ENCODE assay signal across 21 cellular contexts in genomic region chr1:72064301-72064700, GRCh38.
"Had no signal": no experiment of that assay in that cellular context is flagged by ENCODE, and none has a peak within 500 bp of the region (broad histone marks: within the 10 kb centered on the region; RNA-seq: fewer than 3 reads in every experiment).

No MANE protein-coding gene starts in this region.

- H3K27ac ChIP-seq: skin epidermis, suprapubic skin, uterus had no signal

- H3K27me3 Mint-ChIP-seq: activated CD4-positive, alpha-beta T cell treated with anti-CD3 and anti-CD28 coated beads for 36 hours; progenitor cell of endocrine pancreas; stimulated activated naive CD8-positive, alpha-beta T cell treated with anti-CD3 and anti-CD28 coated beads, Interleukin-15, amount 100 ng/mL, for 72 hours had no signal

- H3K9me3 Mint-ChIP-seq: activated T-helper 1 cell treated with anti-CD3 and anti-CD28 coated beads, Interleukin-12 subunit alpha, Interleukin-12 subunit beta, Interleukin-2, Interleukin-4 antibody, amounts not matched to agents 30 ng/mL and 10 ng/mL and 1 ng/mL, durations not matched to agents 14 hours and 24 hours and 36 hours; nephron progenitor cell; stimulated activated naive CD8-positive, alpha-beta T cell treated with anti-CD3 and anti-CD28 coated beads, Interleukin-15, amount 100 ng/mL, for 72 hours; T-helper 2 cell treated with Interferon-gamma antibody and Interleukin-4, amounts not matched to agents 5 μg/mL and 100 μg/mL, for 36 hours; WTC11 had no signal

- H3K9me3 ChIP-seq: suprapubic skin, transverse colon, uterus had no signal

- H3K4me1 Mint-ChIP-seq: activated CD4-positive, alpha-beta T cell treated with anti-CD3 and anti-CD28 coated beads for 36 hours; nephron progenitor cell; stimulated activated naive CD8-positive, alpha-beta T cell treated with anti-CD3 and anti-CD28 coated beads, Interleukin-15, amount 100 ng/mL, for 72 hours had no signal

- H3K27ac Mint-ChIP-seq: activated CD4-positive, alpha-beta T cell treated with anti-CD3 and anti-CD28 coated beads for 36 hours; activated naive CD4-positive, alpha-beta T cell treated with anti-CD3 and anti-CD28 coated beads, Interleukin-2, amount 50 U/mL, for 72 hours; activated T-helper 1 cell treated with anti-CD3 and anti-CD28 coated beads, Interleukin-12 subunit alpha, Interleukin-12 subunit beta, Interleukin-2, Interleukin-4 antibody, amounts not matched to agents 30 ng/mL and 10 ng/mL and 1 ng/mL, durations not matched to agents 14 hours and 24 hours and 36 hours; nephron progenitor cell; progenitor cell of endocrine pancreas; stimulated activated naive CD8-positive, alpha-beta T cell treated with anti-CD3 and anti-CD28 coated beads, Interleukin-15, amount 100 ng/mL, for 72 hours; T-helper 2 cell treated with Interferon-gamma antibody and Interleukin-4, amounts not matched to agents 5 μg/mL and 100 μg/mL, for 36 hours; WTC11 had no signal

- H3K27me3 ChIP-seq: suprapubic skin, transverse colon, uterus had no signal

- ATAC-seq: activated CD4-positive, alpha-beta T cell treated with anti-CD3 and anti-CD28 coated beads for 36 hours; activated naive CD4-positive, alpha-beta T cell treated with anti-CD3 and anti-CD28 coated beads, Interleukin-2, amount 50 U/mL, for 72 hours; stimulated activated naive CD8-positive, alpha-beta T cell treated with anti-CD3 and anti-CD28 coated beads, Interleukin-15, amount 100 ng/mL, for 72 hours; WTC11 had no signal

- H3K36me3 Mint-ChIP-seq: activated naive CD4-positive, alpha-beta T cell treated with anti-CD3 and anti-CD28 coated beads, Interleukin-2, amount 50 U/mL, for 72 hours; WTC11 had no signal

- DNase-seq: activated CD4-positive, alpha-beta T cell treated with anti-CD3 and anti-CD28 coated beads for 36 hours; activated CD4-positive, alpha-beta T cell treated with anti-CD3 and anti-CD28 coated beads, Interleukin-2, amount 50 U/mL, for 48 hours; activated gamma-delta T cell treated with Interleukin-2 at 50 U/mL for 16 hours; dermis blood vessel endothelial cell; effector memory CD4-positive, alpha-beta T cell; foreskin melanocyte; mesendoderm; nephron progenitor cell; occipital lobe; stimulated activated CD4-positive, alpha-beta T cell treated with anti-CD3 and anti-CD28 coated beads, Interleukin-15, amount 100 ng/mL, for 24 hours; stimulated activated CD4-positive, alpha-beta T cell treated with anti-CD3 and anti-CD28 coated beads, Interleukin-2, amount 100 ng/mL, for 48 hours; stimulated activated naive CD8-positive, alpha-beta T cell treated with anti-CD3 and anti-CD28 coated beads, Interleukin-15, amount 100 ng/mL, for 72 hours; transverse colon; uterus had no signal

- H3K4me1 ChIP-seq: uterus had no signal

- H3K36me3 ChIP-seq: suprapubic skin, transverse colon, uterus had no signal

- H3K4me3 ChIP-seq: skin epidermis, suprapubic skin, transverse colon, uterus had no signal

- H3K4me3 Mint-ChIP-seq: activated CD4-positive, alpha-beta T cell treated with anti-CD3 and anti-CD28 coated beads for 36 hours; activated T-helper 1 cell treated with anti-CD3 and anti-CD28 coated beads, Interleukin-12 subunit alpha, Interleukin-12 subunit beta, Interleukin-2, Interleukin-4 antibody, amounts not matched to agents 30 ng/mL and 10 ng/mL and 1 ng/mL, durations not matched to agents 14 hours and 24 hours and 36 hours; nephron progenitor cell; stimulated activated naive CD8-positive, alpha-beta T cell treated with anti-CD3 and anti-CD28 coated beads, Interleukin-15, amount 100 ng/mL, for 72 hours; T-helper 2 cell treated with Interferon-gamma antibody and Interleukin-4, amounts not matched to agents 5 μg/mL and 100 μg/mL, for 36 hours; WTC11 had no signal
